In the genomic region with DNA sequence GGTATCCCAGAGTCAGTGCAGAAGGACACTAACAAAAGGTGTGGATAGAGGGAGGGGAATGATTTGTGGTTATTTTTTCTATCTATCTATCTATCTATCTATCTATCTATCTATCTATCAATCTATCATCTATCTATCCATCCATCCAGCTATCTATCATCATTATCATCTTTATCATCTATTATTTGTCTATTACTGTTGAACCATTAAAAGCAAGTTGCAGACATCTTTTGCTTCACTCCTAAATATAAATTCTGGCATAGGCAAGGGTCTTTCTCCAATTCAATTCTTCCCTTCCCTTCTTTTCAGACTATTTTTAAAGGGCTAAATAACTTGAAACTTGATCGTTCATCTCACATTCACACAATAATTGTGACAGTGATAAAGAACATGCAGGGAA, we compare ENCODE assay signal across 1 cellular context.
TF ChIP-seq lines count a peak whose summit lies in the region.

No MANE protein-coding gene starts in this region.

TF ChIP-seq in HEK293, 187 proteins besides CTCF, POLR2A, EP300 and RAD21:
- TF ChIP-seq ZNF366 (tag by site-specific recombination; conservative IDR thresholded peaks at IDR 0.05): peak; percentile 54
- TF ChIP-seq SETDB1 (IDR thresholded peaks at IDR 0.05; ENCODE audit: insufficient read length, low read length): no peak
- no peak for TF ChIP-seq WT1 (tag by site-specific recombination; IDR thresholded peaks at IDR 0.05)
- no peak for TF ChIP-seq OVOL3 (tag by site-specific recombination; IDR thresholded peaks at IDR 0.05)
- no peak for TF ChIP-seq REPIN1 (tag by site-specific recombination; IDR thresholded peaks at IDR 0.05; ENCODE audit: low read depth)
